ENCODE assay signal across 1 cellular context in genomic region chr16:79767597-79768280, GRCh38.
TF ChIP-seq lines count a peak whose summit lies in the region.

No MANE protein-coding gene starts in this region.

TF ChIP-seq in H1, 55 proteins besides CTCF, POLR2A, EP300 and RAD21 (continued from another document):
- TF ChIP-seq SAP30 (IDR thresholded peaks at IDR 0.05; ENCODE audit: insufficient read depth, insufficient replicate concordance, low read length), result no peak
- TF ChIP-seq USF2 (IDR thresholded peaks at IDR 0.05; ENCODE audit: low read length), result no peak
- no peak for TF ChIP-seq GTF2F1 (IDR thresholded peaks at IDR 0.05; ENCODE audit: borderline replicate concordance, low read depth, low read length)
- TF ChIP-seq KDM4A (IDR thresholded peaks at IDR 0.05; ENCODE audit: low read depth, low read length, severe bottlenecking), result no peak
